In the genomic region with DNA sequence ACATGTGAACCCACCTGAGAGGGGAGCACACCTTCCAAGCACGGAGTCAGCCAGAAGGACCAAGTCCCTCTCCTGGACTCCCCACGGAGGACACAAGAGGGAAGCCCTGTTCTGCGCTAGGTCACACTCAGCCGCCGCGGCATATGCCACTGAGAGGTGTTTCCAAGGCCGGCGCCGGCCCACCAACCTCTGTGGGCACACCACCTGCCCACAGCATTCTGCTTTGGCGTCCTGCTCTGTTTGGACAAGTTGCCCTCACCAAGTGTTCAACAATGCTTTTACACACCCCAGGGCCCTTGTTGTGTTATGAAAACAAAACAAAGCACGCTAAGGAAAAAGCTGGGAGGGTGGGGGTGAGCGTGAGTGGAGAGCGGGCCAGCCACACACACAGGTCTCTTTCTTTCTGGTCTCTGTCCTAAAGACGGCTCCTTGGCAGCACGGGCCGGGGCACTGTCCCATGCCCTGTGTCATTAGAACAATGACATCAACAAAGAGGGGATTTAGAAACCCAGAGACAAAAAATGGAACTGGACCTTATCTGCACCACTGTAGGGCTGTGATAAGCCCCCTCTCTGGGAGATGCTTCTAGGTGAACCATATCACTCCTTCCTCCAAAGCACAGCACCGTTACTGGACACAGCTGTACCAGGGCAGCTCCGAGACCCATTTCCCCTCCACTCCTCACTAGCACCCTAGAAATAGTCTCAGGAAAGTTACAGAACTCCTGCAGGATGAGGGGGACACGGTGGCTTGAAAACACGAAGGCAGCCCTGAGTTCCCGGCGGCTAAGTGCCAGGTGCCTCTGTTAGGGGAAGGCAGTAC, we compare ENCODE assay signal across 9 cellular contexts. TPM values are rescaled to one million over a fixed set of nuclear protein-coding genes. Genes with fewer than 3 reads are reported as not detected.
DNase-seq lines count a peak whose midpoint lies in the region; ATAC-seq, FAIRE-seq and TF ChIP-seq lines count a peak whose summit lies in the region.
"Had no signal": no experiment of that assay in that cellular context is flagged by ENCODE, and none has a peak within 500 bp of the region (broad histone marks: within the 10 kb centered on the region; RNA-seq: fewer than 3 reads in every experiment).

No MANE protein-coding gene starts in this region.

- H3K27ac ChIP-seq in VCaP (peak overlapping the region; percentile 77; the same call in 1 of the 2 replicates), heart left ventricle (peak overlapping the region; percentile 17 to 96 (median 86)), spleen (peak overlapping the region; percentile 53 to 87 (median 80))

- FAIRE-seq in GM19239 (lab: Jason Lieb, UNC) = peak; percentile 84

- peaks cover 85% of the 10 kb centered on the region for H3K4me1 Mint-ChIP-seq in type B pancreatic cell (ENCODE audit: unreplicated experiment)

- H3K4me3 ChIP-seq in heart left ventricle = peak overlapping the region in 9 of 12 donors; percentile 1 to 48 (median 38)
- peak overlapping the region in 1 of 8 donors; percentile 51 for H3K4me3 ChIP-seq in spleen

- H3K9me3 ChIP-seq in heart left ventricle (no peaks in the 10 kb centered on the region), spleen (no peaks in the 10 kb centered on the region)

- H3K4me3 Mint-ChIP-seq in type B pancreatic cell = no peak overlapping the region

- H3K27me3 Mint-ChIP-seq in type B pancreatic cell = no peaks in the 10 kb centered on the region

- TF ChIP-seq CTCF in VCaP (conservative IDR thresholded peaks at IDR 0.05) = no peak
- no peak for TF ChIP-seq CTCF in heart left ventricle (IDR thresholded peaks at IDR 0.05)
- TF ChIP-seq CTCF in spleen (IDR thresholded peaks at IDR 0.05 in 8 of 11, conservative IDR thresholded peaks at IDR 0.05 in 3 of 11) = no peak
- TF ChIP-seq CTCF in type B pancreatic cell (conservative IDR thresholded peaks at IDR 0.05) = no peak

- ATAC-seq in heart left ventricle = peak in 2 of 4 donors; percentile 4 to 19
- no peak for ATAC-seq in left colon

- peaks cover 37 to 99% (median 95%) of the 10 kb centered on the region in 12 donors for H3K4me1 ChIP-seq in heart left ventricle
- peaks cover 66 to 100% (median 97%) of the 10 kb centered on the region in 6 donors for H3K4me1 ChIP-seq in spleen

- no peaks in the 10 kb centered on the region for H3K9me3 Mint-ChIP-seq in type B pancreatic cell

- intact Hi-C loops in heart left ventricle (cut with DNase I) (loop anchor here in 3 of 10 donors (2.0 to 10.0 kb wide), 2 partner anchors 15 to 89 kb away; no protein-coding TSS in a partner anchor), spleen (cut with DNase I; ENCODE audit: low total_unique reads) (no loop called here), left colon (cut with DNase I, micrococcal nuclease) (no loop called here)

- H3K36me3 ChIP-seq in heart left ventricle = peaks cover 0 to 13% (median 3%) of the 10 kb centered on the region in 9 donors
- H3K36me3 ChIP-seq in spleen = peaks cover 0 to 20% (median 0%) of the 10 kb centered on the region in 6 donors

- H3K27me3 ChIP-seq in heart left ventricle = no peaks in the 10 kb centered on the region
- no peaks in the 10 kb centered on the region for H3K27me3 ChIP-seq in spleen (replicated peaks in 1 of 7)

- DNase-seq in GM19239 (ENCODE audit: insufficient read length, low spot score) (no peak), heart left ventricle (no peak), spleen (peak; percentile 82), NCI-H146 treated with DMSO at 0.1 percent for 48 hours (lab: John Stamatoyannopoulos, UW; ENCODE audit: unreplicated experiment) (no peak), left colon (no peak), type B pancreatic cell (ENCODE audit: extremely low spot score, unreplicated experiment) (no peak), NCI-H82 (lab: John Stamatoyannopoulos, UW) (no peak)
- DNase-seq: T-helper 9 cell had no signal

- no peak for TF ChIP-seq POLR2A in heart left ventricle (IDR thresholded peaks at IDR 0.05)
- no peak for TF ChIP-seq POLR2A in spleen (IDR thresholded peaks at IDR 0.05)

- no peak overlapping the region for H3K27ac Mint-ChIP-seq in type B pancreatic cell

- WGBS in heart left ventricle, 4 donors = 34 to 53% (median 45%) methylated on average over 15 to 22 of the region's 22 CpGs
- 50 to 77% (median 60%) methylated on average over 16 to 22 of the region's 22 CpGs for WGBS in spleen, 5 donors

- peaks cover 21% of the 10 kb centered on the region for H3K36me3 Mint-ChIP-seq in type B pancreatic cell

RNA-seq across cellular contexts. Expression of gene SMAD7, which starts 17.0 kb away (rescaled TPM):
- total RNA-seq in heart left ventricle = 10 to 100 TPM; 16.3 to 32.0 (median 19.9) TPM
- polyA plus RNA-seq in heart left ventricle = 10 to 100 TPM in 1 of 2 donors, 1 to 10 TPM in 1; 9.1 to 21.2 TPM
- 10 to 100 TPM; 14.3 to 21.2 (median 16.2) TPM for total RNA-seq in spleen
- 1 to 10 TPM; 2.5 to 5.4 (median 4.6) TPM for polyA plus RNA-seq in spleen
- 10 to 100 TPM; 36.4 to 50.0 TPM for total RNA-seq in left colon
- total RNA-seq in type B pancreatic cell (ENCODE audit: low replicate concordance) = 17.8 and 30.9 TPM in 2 replicates
